8 cellular contexts compared by ENCODE assay signal in genomic region chr14:21106506-21107359, GRCh38. TPM values are rescaled to one million over a fixed set of nuclear protein-coding genes. Genes with fewer than 3 reads are reported as not detected.
A peak's percentile ranks its signal among the peaks of the same experiment; 100 is the strongest.
DNase-seq lines count a peak whose midpoint lies in the region; ATAC-seq and TF ChIP-seq lines count a peak whose summit lies in the region.

No MANE protein-coding gene starts in this region.

- no peaks in the 10 kb centered on the region for H3K9me3 Mint-ChIP-seq in activated CD8-positive, alpha-beta T cell treated with anti-CD3 and anti-CD28 coated beads, Interleukin-2, amount 10 ng/mL, durations not matched to agents 7 days and 5 days (ENCODE audit: insufficient read depth)
- H3K9me3 Mint-ChIP-seq in memory B cell, result no peaks in the 10 kb centered on the region

- H3K4me1 Mint-ChIP-seq in activated CD8-positive, alpha-beta T cell treated with anti-CD3 and anti-CD28 coated beads, Interleukin-2, amount 10 ng/mL, durations not matched to agents 7 days and 5 days (ENCODE audit: low read depth), result peaks cover 33% of the 10 kb centered on the region
- H3K4me1 Mint-ChIP-seq in memory B cell, result peaks cover 9% of the 10 kb centered on the region

- no peaks in the 10 kb centered on the region for H3K36me3 Mint-ChIP-seq in activated CD8-positive, alpha-beta T cell treated with anti-CD3 and anti-CD28 coated beads, Interleukin-2, amount 10 ng/mL, durations not matched to agents 7 days and 5 days (ENCODE audit: low read depth)
- no peaks in the 10 kb centered on the region for H3K36me3 Mint-ChIP-seq in memory B cell

- H3K27me3 Mint-ChIP-seq in activated CD8-positive, alpha-beta T cell treated with anti-CD3 and anti-CD28 coated beads, Interleukin-2, amount 10 ng/mL, durations not matched to agents 7 days and 5 days (ENCODE audit: low read depth), result peaks cover 3% of the 10 kb centered on the region
- no peaks in the 10 kb centered on the region for H3K27me3 Mint-ChIP-seq in memory B cell

- H3K4me1 ChIP-seq in HEK293 (ENCODE audit: control insufficient read depth, insufficient read depth, low read length), result peaks cover 16% of the 10 kb centered on the region

- DNase-seq in AML-193 (lab: John Stamatoyannopoulos, UW) (peak; percentile 79 to 80), NCI-H69 (lab: John Stamatoyannopoulos, UW) (peak; percentile 84), memory B cell (ENCODE audit: low spot score in 2 of 2) (peak; percentile 64 to 66)
- peak; percentile 83 for DNase-seq in activated CD8-positive, alpha-beta T cell treated with anti-CD3 and anti-CD28 coated beads, Interleukin-2, amount 10 ng/mL, durations not matched to agents 7 days and 5 days
- DNase-seq in effector CD4-positive, alpha-beta T cell, result peak; percentile 71
- peak in 2 of 3 donors; percentile 60 to 68 for DNase-seq in stimulated activated CD4-positive, alpha-beta T cell treated with anti-CD3 and anti-CD28 coated beads, TNF-alpha, amount 100 ng/mL, for 48 hours (ENCODE audit: low read depth in 3 of 3)

- no peak for ATAC-seq in activated CD8-positive, alpha-beta T cell treated with anti-CD3 and anti-CD28 coated beads, Interleukin-2, amount 10 ng/mL, durations not matched to agents 7 days and 5 days
- ATAC-seq in memory B cell (ENCODE audit: low read depth) (no peak), GM19455 (IDR thresholded peaks at IDR 0.05; ENCODE audit: unreplicated experiment) (no peak)

- CTCF ChIA-PET in HEK293 (lab: Yijun Ruan, JAX), result interaction anchor here (0.6 to 10.4 kb wide), 10 partner anchors 9 to 136 kb away, joined by 3 to 175 read pairs (median 12); partner anchors contain the start of gene ARHGEF40
- CTCF ChIA-PET in activated CD8-positive, alpha-beta T cell treated with anti-CD3 and anti-CD28 coated beads, Interleukin-2, amount 10 ng/mL, durations not matched to agents 7 days and 5 days (lab: Charles Lee), result interaction anchor here (2.8 to 10.7 kb wide), 7 partner anchors 12 to 109 kb away, joined by 13 to 225 read pairs (median 117); partner anchors contain the start of genes ARHGEF40 and SLC39A2

- H3K9me3 ChIP-seq in HEK293 (ENCODE audit: control insufficient read depth, insufficient read depth, low read depth, low read length), result no peaks in the 10 kb centered on the region

- H3K4me3 Mint-ChIP-seq in activated CD8-positive, alpha-beta T cell treated with anti-CD3 and anti-CD28 coated beads, Interleukin-2, amount 10 ng/mL, durations not matched to agents 7 days and 5 days, result no peak overlapping the region
- H3K4me3 Mint-ChIP-seq in memory B cell, result no peak overlapping the region

- no peak overlapping the region for H3K4me3 ChIP-seq in HEK293 (ENCODE audit: low read depth, low read length)

- peak; percentile 85 for TF ChIP-seq CTCF in HEK293 (tag by site-specific recombination; IDR thresholded peaks at IDR 0.05)

- POLR2A ChIA-PET in HEK293 (lab: Yijun Ruan, JAX), result no interaction called here
- POLR2A ChIA-PET in activated CD8-positive, alpha-beta T cell treated with anti-CD3 and anti-CD28 coated beads, Interleukin-2, amount 10 ng/mL, durations not matched to agents 7 days and 5 days (lab: Charles Lee), result interaction anchor here (0.5 kb wide), 1 partner anchor 210 kb away, joined by 3 read pairs; no protein-coding TSS in a partner anchor

- H3K36me3 ChIP-seq in HEK293 (ENCODE audit: control insufficient read depth in 2 of 2, insufficient read depth in 1 of 2, low read length in 2 of 2), result no peaks in the 10 kb centered on the region

- no peak overlapping the region for H3K27ac Mint-ChIP-seq in activated CD8-positive, alpha-beta T cell treated with anti-CD3 and anti-CD28 coated beads, Interleukin-2, amount 10 ng/mL, durations not matched to agents 7 days and 5 days
- H3K27ac Mint-ChIP-seq in memory B cell, result no peak overlapping the region

- peak overlapping the region; percentile 32 for H3K27ac ChIP-seq in HEK293 (ENCODE audit: extremely low read depth, low read depth, low read length)

TF ChIP-seq in HEK293, 187 proteins besides CTCF, POLR2A, EP300 and RAD21 (continues in another document):
- TF ChIP-seq ZNF354C (tag by site-specific recombination; IDR thresholded peaks at IDR 0.05; ENCODE audit: borderline replicate concordance, low read depth) (no peak), ZNF701 (tag by site-specific recombination; IDR thresholded peaks at IDR 0.05) (no peak), ZXDB (tag by site-specific recombination; IDR thresholded peaks at IDR 0.05) (no peak), ZNF366 (tag by site-specific recombination; conservative IDR thresholded peaks at IDR 0.05) (0 out of 2 replicates have a peak, but pooled peaks have one; percentile 10), PRDM10 (tag by site-specific recombination; IDR thresholded peaks at IDR 0.05) (peak; percentile 44; the same call in 1 of the 2 replicates), ZNF629 (tag by site-specific recombination; IDR thresholded peaks at IDR 0.05) (0 out of 2 replicates have a peak, but pooled peaks have one; percentile 40), ZNF530 (tag by site-specific recombination; IDR thresholded peaks at IDR 0.05; ENCODE audit: low read depth) (no peak), SCRT1 (tag by site-specific recombination; IDR thresholded peaks at IDR 0.05; ENCODE audit: borderline replicate concordance) (no peak), GLI2 (tag by site-specific recombination; IDR thresholded peaks at IDR 0.05; ENCODE audit: borderline replicate concordance, low read depth) (no peak), ZBTB48 (tag by site-specific recombination; IDR thresholded peaks at IDR 0.05) (peak; percentile 46), ZBTB17 (tag by site-specific recombination; IDR thresholded peaks at IDR 0.05) (peak; percentile 37), ZNF335 (tag by site-specific recombination; conservative IDR thresholded peaks at IDR 0.05) (peak; percentile 76), ZBTB8A (tag by site-specific recombination; IDR thresholded peaks at IDR 0.05) (no peak), ZNF488 (tag by site-specific recombination; IDR thresholded peaks at IDR 0.05) (no peak), ZNF394 (tag by site-specific recombination; IDR thresholded peaks at IDR 0.05; ENCODE audit: borderline replicate concordance) (no peak), ZNF324 (tag by site-specific recombination; IDR thresholded peaks at IDR 0.05) (0 out of 2 replicates have a peak, but pooled peaks have one; percentile 30), ZNF600 (tag by site-specific recombination; IDR thresholded peaks at IDR 0.05) (peak; percentile 66), GLIS1 (tag by site-specific recombination; IDR thresholded peaks at IDR 0.05) (0 out of 2 replicates have a peak, but pooled peaks have one; percentile 26), ZNF610 (tag by site-specific recombination; IDR thresholded peaks at IDR 0.05; ENCODE audit: borderline replicate concordance) (peak; percentile 42; the same call in 1 of the 2 replicates), ZNF843 (tag by site-specific recombination; IDR thresholded peaks at IDR 0.05) (no peak), OVOL3 (tag by site-specific recombination; IDR thresholded peaks at IDR 0.05) (no peak), ZNF785 (tag by site-specific recombination; IDR thresholded peaks at IDR 0.05) (no peak)

RNA-seq across cellular contexts. Expression of gene TMEM253, which starts 5.9 kb away (rescaled TPM):
- total RNA-seq in activated CD8-positive, alpha-beta T cell treated with anti-CD3 and anti-CD28 coated beads, Interleukin-2, amount 10 ng/mL, durations not matched to agents 7 days and 5 days, result not detected

RNA-seq across cellular contexts. Expression of gene ZNF219, which starts 8.3 kb away (rescaled TPM):
- 1 to 10 TPM; 2.8 to 3.1 TPM for total RNA-seq in activated CD8-positive, alpha-beta T cell treated with anti-CD3 and anti-CD28 coated beads, Interleukin-2, amount 10 ng/mL, durations not matched to agents 7 days and 5 days

RNA-seq across cellular contexts. Expression of gene ARHGEF40, which starts 36.6 kb away (rescaled TPM):
- under 1 TPM; 0.53 to 0.83 TPM for total RNA-seq in activated CD8-positive, alpha-beta T cell treated with anti-CD3 and anti-CD28 coated beads, Interleukin-2, amount 10 ng/mL, durations not matched to agents 7 days and 5 days

RNA-seq across cellular contexts. Expression of gene RNASE8, which starts 49.1 kb away (rescaled TPM):
- total RNA-seq in activated CD8-positive, alpha-beta T cell treated with anti-CD3 and anti-CD28 coated beads, Interleukin-2, amount 10 ng/mL, durations not matched to agents 7 days and 5 days, result not detected

RNA-seq across cellular contexts. Expression of gene OR5AU1, which starts 49.1 kb away (rescaled TPM):
- total RNA-seq in activated CD8-positive, alpha-beta T cell treated with anti-CD3 and anti-CD28 coated beads, Interleukin-2, amount 10 ng/mL, durations not matched to agents 7 days and 5 days, result not detected
